8 cellular contexts compared by ENCODE assay signal in the genomic region with DNA sequence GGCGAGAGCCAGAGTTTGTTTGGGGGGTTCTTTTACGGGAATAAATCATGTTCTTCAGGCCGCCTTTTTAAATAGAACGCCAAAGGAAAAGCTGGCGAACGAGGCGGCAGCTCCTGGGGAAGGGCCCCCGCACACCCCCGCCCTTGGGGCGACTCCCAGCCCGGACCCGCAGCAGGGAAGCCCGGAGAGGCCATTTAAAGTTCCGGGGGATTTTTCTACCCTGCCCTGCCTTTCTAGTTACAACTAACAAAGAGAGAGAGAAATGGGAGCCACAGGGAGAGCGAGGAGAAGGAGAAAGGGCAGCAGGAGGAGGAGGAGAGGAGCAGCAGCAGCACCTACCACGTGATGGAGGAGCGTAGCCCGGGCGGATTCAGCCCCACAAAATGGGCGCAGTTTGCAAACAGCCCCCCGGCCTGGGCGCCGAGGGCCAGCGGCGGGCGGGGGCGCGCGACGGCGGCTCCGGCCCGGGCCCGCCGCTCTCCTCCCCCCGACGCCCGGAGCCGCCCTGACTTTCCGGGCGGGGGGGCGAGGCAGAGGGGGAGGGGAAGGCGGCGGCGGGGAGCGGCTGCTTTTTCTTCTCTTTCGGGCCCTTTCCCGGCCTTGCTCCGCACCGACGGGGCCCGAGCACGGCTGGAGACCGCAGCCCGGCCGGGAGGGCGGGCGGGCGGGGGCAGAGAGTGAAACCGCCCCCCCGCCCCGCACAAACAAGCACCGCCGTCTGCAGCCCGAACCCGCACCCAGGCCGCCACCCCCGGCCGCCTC. TPM values are rescaled to one million over a fixed set of nuclear protein-coding genes. Genes with fewer than 3 reads are reported as not detected.
DNase-seq lines count a peak whose midpoint lies in the region; ATAC-seq and TF ChIP-seq lines count a peak whose summit lies in the region.

No MANE protein-coding gene starts in this region.

- H3K4me2 ChIP-seq in GM23248 (ENCODE audit: unreplicated experiment) = peak overlapping the region; percentile 95

- TF ChIP-seq CTCF in gastroesophageal sphincter (IDR thresholded peaks at IDR 0.05) = peak in 1 of 4 experiments; percentile 16

- peak; percentile 84 for DNase-seq in EL
- DNase-seq in GM23248 = peak; percentile 90
- DNase-seq in LHCN-M2 (ENCODE audit: low read depth) = peak; percentile 63
- DNase-seq in SHP77 (lab: John Stamatoyannopoulos, UW) = peak; percentile 80 to 89
- peak; percentile 71 for DNase-seq in activated naive CD4-positive, alpha-beta T cell treated with anti-CD3 and anti-CD28 coated beads for 36 hours
- DNase-seq in nucleus accumbens (lab: John Stamatoyannopoulos, UW) = peak in 55 of 56 donors; percentile 36 to 99 (median 82)

- H3K4me3 ChIP-seq in GM23248 = peak overlapping the region; percentile 97
- peak overlapping the region; percentile 83 to 95 for H3K4me3 ChIP-seq in gastroesophageal sphincter

- H3K27ac Mint-ChIP-seq in activated naive CD4-positive, alpha-beta T cell treated with anti-CD3 and anti-CD28 coated beads for 36 hours = peak overlapping the region; percentile 95

- peak overlapping the region; percentile 82 for H3K4me3 Mint-ChIP-seq in activated naive CD4-positive, alpha-beta T cell treated with anti-CD3 and anti-CD28 coated beads for 36 hours

- H3K27me3 ChIP-seq in GM23248 (replicated peaks; ENCODE audit: insufficient read depth) (no peaks in the 10 kb centered on the region), gastroesophageal sphincter (no peaks in the 10 kb centered on the region)

- no peak for TF ChIP-seq POLR2A in gastroesophageal sphincter (IDR thresholded peaks at IDR 0.05)

- peaks cover 35% of the 10 kb centered on the region for H3F3A ChIP-seq in GM23248 (ENCODE audit: insufficient read depth)

- H3K27ac ChIP-seq in GM23248 = peak overlapping the region; percentile 88
- peak overlapping the region; percentile 97 to 100 (median 100) for H3K27ac ChIP-seq in gastroesophageal sphincter
- peak overlapping the region; percentile 96 for H3K27ac ChIP-seq in temporal lobe (ENCODE audit: low read depth, low read length)

- peaks cover 27% of the 10 kb centered on the region for H4K20me1 ChIP-seq in GM23248 (ENCODE audit: insufficient read depth)

- H3K36me3 ChIP-seq in GM23248 (ENCODE audit: low read depth) (no peaks in the 10 kb centered on the region), gastroesophageal sphincter (no peaks in the 10 kb centered on the region)

- H3K36me3 Mint-ChIP-seq in activated naive CD4-positive, alpha-beta T cell treated with anti-CD3 and anti-CD28 coated beads for 36 hours (ENCODE audit: low read depth) = peaks cover 9% of the 10 kb centered on the region

- H3K4me1 Mint-ChIP-seq in activated naive CD4-positive, alpha-beta T cell treated with anti-CD3 and anti-CD28 coated beads for 36 hours (ENCODE audit: low read depth) = peaks cover 60% of the 10 kb centered on the region

- WGBS in GM23248 (ENCODE audit: low coverage in 1 of 2, low lambda C conversion rate in 2 of 2, missing lambda C conversion rate in 2 of 2), 2 experiments = 1% methylated on average over 44 to 69 of the region's 69 CpGs
- 2% methylated on average over 10 of the region's 69 CpGs; no CpG with 5 or more reads in 1 of the 2 donors for WGBS in gastroesophageal sphincter (ENCODE audit: low coverage in 1 of 2), 2 donors

- ATAC-seq in gastroesophageal sphincter = peak; percentile 36

- H3K9me3 ChIP-seq in GM23248 (ENCODE audit: low read depth) = no peaks in the 10 kb centered on the region
- no peaks in the 10 kb centered on the region for H3K9me3 ChIP-seq in gastroesophageal sphincter

- intact Hi-C loops in activated naive CD4-positive, alpha-beta T cell treated with anti-CD3 and anti-CD28 coated beads for 36 hours (cut with micrococcal nuclease) = loop anchor here (1.0 to 5.0 kb wide), 4 partner anchors 55 to 880 kb away; a partner anchor contains a TSS

- peak overlapping the region; percentile 69 for H2AFZ ChIP-seq in GM23248

- in situ Hi-C loops in GM23248 (cut with MboI) = no loop called here

- no peaks in the 10 kb centered on the region for H3K9me3 Mint-ChIP-seq in activated naive CD4-positive, alpha-beta T cell treated with anti-CD3 and anti-CD28 coated beads for 36 hours

- H3K9ac ChIP-seq in GM23248 = peak overlapping the region; percentile 91

- peaks cover 85% of the 10 kb centered on the region for H3K79me2 ChIP-seq in GM23248 (ENCODE audit: insufficient read depth)

- no peaks in the 10 kb centered on the region for H3K27me3 Mint-ChIP-seq in activated naive CD4-positive, alpha-beta T cell treated with anti-CD3 and anti-CD28 coated beads for 36 hours (ENCODE audit: low read depth)

- peaks cover 31% of the 10 kb centered on the region for H3K4me1 ChIP-seq in GM23248 (ENCODE audit: insufficient read depth)
- peaks cover 0 to 67% (median 22%) of the 10 kb centered on the region in 3 donors for H3K4me1 ChIP-seq in gastroesophageal sphincter

- no peak for TF ChIP-seq EP300 in gastroesophageal sphincter (IDR thresholded peaks at IDR 0.05)

- CTCF ChIA-PET in activated naive CD4-positive, alpha-beta T cell treated with anti-CD3 and anti-CD28 coated beads for 36 hours (lab: Charles Lee) = interaction anchor here (0.6 to 3.7 kb wide), 33 partner anchors 8 to 523 kb away, joined by 3 to 27 read pairs (median 4); no protein-coding TSS in a partner anchor

- H3K9me2 ChIP-seq in GM23248 (ENCODE audit: insufficient read depth) = no peaks in the 10 kb centered on the region

RNA-seq across cellular contexts. Expression of a gene that starts 0.6 kb away (rescaled TPM):
- total RNA-seq in GM23248 (2014; rRNA removed; shearing (Covaris generic)) = 38.2 and 69.0 TPM in 2 replicates
- polyA plus RNA-seq in GM23248 (2016; fragmentation: Nextera tagmentation; extraction: Ambion mirVana) = 10.9 and 12.2 TPM in 2 replicates
- total RNA-seq in LHCN-M2 (2014; rRNA removed) = 16.5 and 26.3 TPM in 2 replicates
- polyA plus RNA-seq in LHCN-M2 (2012) = 7.6 TPM
- total RNA-seq in activated naive CD4-positive, alpha-beta T cell treated with anti-CD3 and anti-CD28 coated beads for 36 hours = 10 to 100 TPM; 64.3 to 64.5 TPM
- total RNA-seq in gastroesophageal sphincter = 10 to 100 TPM; 57.7 to 91.2 (median 75.1) TPM
- 119 TPM for total RNA-seq in temporal lobe

Comparison
In these comparisons a context has a peak if more than half of its experiments do, and no peak if none do; other contexts are left out.
1. Peak in every context shown above with its lines: DNase-seq, ATAC-seq, H3K4me3 ChIP-seq and H3K27ac ChIP-seq.